8 cellular contexts compared by ENCODE assay signal in the genomic region with DNA sequence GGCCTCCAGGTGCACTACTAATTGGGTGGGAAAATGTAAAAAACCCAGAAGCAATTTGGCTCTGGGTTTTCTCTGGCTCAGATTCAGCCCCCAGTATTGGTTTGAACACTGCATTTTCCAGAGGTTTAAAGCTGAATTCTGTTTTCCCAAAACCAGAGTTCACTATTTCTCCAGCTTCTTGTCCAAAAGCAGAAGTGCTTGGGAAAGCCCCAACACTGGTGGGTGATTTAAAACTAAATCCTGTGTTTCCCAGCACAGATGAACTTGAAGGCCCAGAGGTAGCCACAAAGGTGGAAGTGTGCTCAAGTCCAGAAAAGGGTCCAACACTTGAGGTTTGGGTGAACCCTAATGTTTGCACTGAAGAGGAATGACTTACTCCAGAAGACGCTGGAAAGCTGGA. TPM values are rescaled to one million over a fixed set of nuclear protein-coding genes. Genes with fewer than 3 reads are reported as not detected.
DNase-seq lines count a peak whose midpoint lies in the region; ATAC-seq and TF ChIP-seq lines count a peak whose summit lies in the region.

No MANE protein-coding gene starts in this region.

- H3K36me3 Mint-ChIP-seq in CD14-positive monocyte (peaks cover 17 to 38% of the 10 kb centered on the region in 2 donors), chondrocyte (ENCODE audit: low read depth) (peaks cover 15% of the 10 kb centered on the region), nephron (ENCODE audit: low read depth) (peaks cover 60% of the 10 kb centered on the region)

- H3K79me2 ChIP-seq in KMS-11 (ENCODE audit: insufficient read depth, low read depth) = peaks cover 62% of the 10 kb centered on the region

- no peaks in the 10 kb centered on the region for H4K20me1 ChIP-seq in KMS-11 (ENCODE audit: insufficient read depth)

- peaks cover 56% of the 10 kb centered on the region for H3K4me1 ChIP-seq in KMS-11 (ENCODE audit: low read depth, poor library complexity, severe bottlenecking)

- ATAC-seq in sciatic nerve = no peak

- intact Hi-C loops in CD14-positive monocyte (cut with micrococcal nuclease) = loop anchor here in 1 of 2 donors (5.0 kb wide), 1 partner anchor 38 kb away; a partner anchor contains a TSS
- intact Hi-C loops in sciatic nerve (cut with DNase I) = no loop called here

- H3K4me2 ChIP-seq in KMS-11 = peak overlapping the region; percentile 87

- peaks cover 0 to 2% (median 0%) of the 10 kb centered on the region in 3 donors for H3K27me3 Mint-ChIP-seq in CD14-positive monocyte (ENCODE audit: low read depth in 3 of 3)
- H3K27me3 Mint-ChIP-seq in chondrocyte (ENCODE audit: low read depth) = no peaks in the 10 kb centered on the region
- no peaks in the 10 kb centered on the region for H3K27me3 Mint-ChIP-seq in nephron (ENCODE audit: low read depth)

- H2AFZ ChIP-seq in KMS-11 (ENCODE audit: low read depth) = no peak overlapping the region

- DNase-seq in CD14-positive monocyte (ENCODE audit: low spot score) (no peak), chondrocyte (ENCODE audit: low spot score) (no peak), DMS79 (lab: John Stamatoyannopoulos, UW) (no peak), NCI-H524 (lab: John Stamatoyannopoulos, UW) (no peak), NCI-H1105 (lab: John Stamatoyannopoulos, UW) (no peak), sciatic nerve (ENCODE audit: low spot score) (no peak)

- TF ChIP-seq CTCF in CD14-positive monocyte (IDR thresholded peaks at IDR 0.05) (no peak), KMS-11 (conservative IDR thresholded peaks at IDR 0.05; ENCODE audit: low read depth, low read length) (no peak), chondrocyte (IDR thresholded peaks at IDR 0.05) (no peak), nephron (IDR thresholded peaks at IDR 0.05; ENCODE audit: unreplicated experiment in 3 of 3) (no peak)

- peak overlapping the region; percentile 36 to 93 (median 79) for H3K27ac Mint-ChIP-seq in CD14-positive monocyte
- peak overlapping the region; percentile 97 for H3K27ac Mint-ChIP-seq in chondrocyte (ENCODE audit: unreplicated experiment)
- H3K27ac Mint-ChIP-seq in nephron = peak overlapping the region; percentile 91 to 98 (median 92)

- H3K4me1 Mint-ChIP-seq in CD14-positive monocyte (peaks cover 48% of the 10 kb centered on the region), chondrocyte (ENCODE audit: low read depth) (peaks cover 52% of the 10 kb centered on the region), nephron (peaks cover 33% of the 10 kb centered on the region)

- peaks cover 13% of the 10 kb centered on the region; the same call in 1 of the 2 replicates for H3K36me3 ChIP-seq in KMS-11 (ENCODE audit: insufficient read depth)

- H3K9me3 Mint-ChIP-seq in CD14-positive monocyte (peaks cover 0 to 3% (median 0%) of the 10 kb centered on the region in 7 donors), chondrocyte (ENCODE audit: low read depth) (no peaks in the 10 kb centered on the region), nephron (no peaks in the 10 kb centered on the region)

- no peak overlapping the region; the same call in 1 of the 2 replicates for H3K9ac ChIP-seq in KMS-11

- no peak overlapping the region for H3K4me3 ChIP-seq in KMS-11 (IDR thresholded peaks at IDR 0.05; ENCODE audit: insufficient read depth, low read depth, low read length)

- H3K27ac ChIP-seq in KMS-11 = no peak overlapping the region

- H3K4me3 Mint-ChIP-seq in CD14-positive monocyte = peak overlapping the region; percentile 89 to 93
- peak overlapping the region; percentile 92 for H3K4me3 Mint-ChIP-seq in chondrocyte (ENCODE audit: unreplicated experiment)
- H3K4me3 Mint-ChIP-seq in nephron = peak overlapping the region; percentile 90 to 93 (median 92)

- H3K27me3 ChIP-seq in KMS-11 (ENCODE audit: insufficient read depth, low read depth) = no peaks in the 10 kb centered on the region

RNA-seq across cellular contexts. Expression of a gene that starts 0.7 kb away (rescaled TPM):
- 10 to 100 TPM; 30.9 to 32.7 TPM for polyA plus RNA-seq in CD14-positive monocyte
- total RNA-seq in chondrocyte (86.4 to 106 TPM (median 87.2 TPM) in 3 replicates), sciatic nerve (103 TPM)

RNA-seq across cellular contexts. Expression of a gene that starts 1.4 kb away (rescaled TPM):
- polyA plus RNA-seq in CD14-positive monocyte = 1 to 10 TPM; 4.1 to 5.2 TPM
- total RNA-seq in chondrocyte = 10.6 to 16.0 TPM (median 13.1 TPM) in 3 replicates
- 12.7 TPM for total RNA-seq in sciatic nerve

RNA-seq across cellular contexts. Expression of a gene that starts 38.9 kb away (rescaled TPM):
- under 1 TPM; 0.15 to 0.21 TPM for polyA plus RNA-seq in CD14-positive monocyte
- total RNA-seq in chondrocyte = 5.0 to 13.9 TPM (median 5.6 TPM) in 3 replicates
- 4.4 TPM for total RNA-seq in sciatic nerve

RNA-seq across cellular contexts. Expression of a gene that starts 39.2 kb away (rescaled TPM):
- 1 to 10 TPM; 4.2 to 5.1 TPM for polyA plus RNA-seq in CD14-positive monocyte
- 29.9 to 41.0 TPM (median 37.3 TPM) in 3 replicates for total RNA-seq in chondrocyte
- total RNA-seq in sciatic nerve = 41.9 TPM

RNA-seq across cellular contexts. Expression of a gene that starts 56.1 kb away (rescaled TPM):
- polyA plus RNA-seq in CD14-positive monocyte = 1 to 10 TPM; 4.1 to 4.9 TPM
- total RNA-seq in chondrocyte (93.2 to 110 TPM (median 107 TPM) in 3 replicates), sciatic nerve (111 TPM)
